ENCODE assay signal across 29 cellular contexts in the genomic region with DNA sequence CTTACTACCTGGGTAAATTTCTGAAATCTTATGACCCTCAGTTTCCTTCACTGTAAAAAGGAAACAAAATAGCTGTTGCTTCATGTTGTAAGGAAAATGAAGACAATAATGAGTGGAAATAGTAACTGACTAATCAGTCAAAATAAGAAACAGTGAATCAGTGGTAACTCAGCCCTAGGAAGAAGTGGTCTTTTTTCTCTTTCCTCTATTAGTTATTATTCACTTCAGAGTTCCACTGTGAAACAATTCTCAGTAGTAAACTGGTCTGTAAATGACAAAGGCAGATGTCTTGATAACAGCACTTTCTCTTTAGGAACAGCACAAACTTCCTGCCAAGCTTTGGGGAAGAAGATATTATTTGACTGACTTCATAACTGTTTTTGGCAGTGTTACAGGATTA.
"Had no signal": no experiment of that assay in that cellular context is flagged by ENCODE, and none has a peak within 500 bp of the region (broad histone marks: within the 10 kb centered on the region; RNA-seq: fewer than 3 reads in every experiment).

No MANE protein-coding gene starts in this region.

- H3K4me1 ChIP-seq: ascending aorta, foreskin keratinocyte, left lung, lower lobe of right lung, right atrium auricular region, thyroid gland, upper lobe of right lung had no signal

- DNase-seq: activated CD4-positive, alpha-beta T cell treated with anti-CD3 and anti-CD28 coated beads for 48 hours; activated CD4-positive, alpha-beta T cell treated with anti-CD3 and anti-CD28 coated beads, Interleukin-2, amount 50 U/mL, for 48 hours; activated CD8-positive, alpha-beta memory T cell treated with anti-CD3 and anti-CD28 coated beads for 24 hours; activated effector memory CD4-positive, alpha-beta T cell treated with Interleukin-2 at 50 U/mL for 16 hours; activated naive CD4-positive, alpha-beta T cell treated with Interleukin-2 at 50 U/mL for 16 hours; activated naive CD8-positive, alpha-beta T cell treated with anti-CD3 and anti-CD28 coated beads for 36 hours; cerebellar nuclear complex; effector memory CD8-positive, alpha-beta T cell; foreskin keratinocyte; left lung; lower lobe of right lung; mesenchymal stem cell; naive thymus-derived CD8-positive, alpha-beta T cell; stimulated activated CD4-positive, alpha-beta T cell treated with anti-CD3 and anti-CD28 coated beads, Interleukin-1b, Interleukin-23, amount 100 ng/mL, for 48 hours; stimulated activated CD4-positive, alpha-beta T cell treated with anti-CD3 and anti-CD28 coated beads, Interleukin-4, amount 100 ng/mL, for 4 hours; stimulated activated CD8-positive, alpha-beta memory T cell treated with anti-CD3 and anti-CD28 coated beads, Interleukin-4, amount 100 ng/mL, for 48 hours; stimulated activated naive CD8-positive, alpha-beta T cell treated with anti-CD3 and anti-CD28 coated beads, Interleukin-15, amount 100 ng/mL, for 72 hours; T-helper 2 cell; thyroid gland; upper lobe of right lung had no signal

- H3K27ac Mint-ChIP-seq: activated naive CD8-positive, alpha-beta T cell treated with anti-CD3 and anti-CD28 coated beads for 36 hours; brain; effector memory CD8-positive, alpha-beta T cell; naive thymus-derived CD8-positive, alpha-beta T cell; stimulated activated memory B cell treated with anti-CD40 and anti-IgM and Interleukin-4, amounts not matched to agents 10 μg/mL and 1 μg/mL and 100 μg/mL, for 72 hours had no signal

- H3K27ac ChIP-seq: ascending aorta, cardiac muscle cell, coronary artery, foreskin keratinocyte, left lung, lower lobe of right lung, right atrium auricular region, thyroid gland, upper lobe of right lung, VCaP had no signal

- H3K36me3 Mint-ChIP-seq: activated naive CD8-positive, alpha-beta T cell treated with anti-CD3 and anti-CD28 coated beads for 36 hours; brain; stimulated activated memory B cell treated with anti-CD40 and anti-IgM and Interleukin-4, amounts not matched to agents 10 μg/mL and 1 μg/mL and 100 μg/mL, for 72 hours had no signal

- H3K27me3 ChIP-seq: ascending aorta, cardiac muscle cell, foreskin keratinocyte, left lung, right atrium auricular region, thyroid gland, upper lobe of right lung had no signal

- ATAC-seq: activated CD4-positive, CD25-positive, alpha-beta regulatory T cell treated with anti-CD3 and anti-CD28 coated beads, Interleukin-2, amount 50 U/mL, for 24 hours; effector memory CD8-positive, alpha-beta T cell; foreskin keratinocyte; left lung; lower lobe of right lung; naive thymus-derived CD8-positive, alpha-beta T cell; stimulated activated memory B cell treated with anti-CD40 and anti-IgM and Interleukin-4, amounts not matched to agents 10 μg/mL and 1 μg/mL and 100 μg/mL, for 72 hours; stimulated activated naive CD8-positive, alpha-beta T cell treated with anti-CD3 and anti-CD28 coated beads, Interleukin-15, amount 100 ng/mL, for 72 hours; upper lobe of right lung had no signal

- H3K36me3 ChIP-seq: ascending aorta, cardiac muscle cell, left lung, lower lobe of right lung, right atrium auricular region, thyroid gland, upper lobe of right lung had no signal

- H3K9me3 ChIP-seq: ascending aorta, left lung, lower lobe of right lung, right atrium auricular region, thyroid gland, upper lobe of right lung had no signal

- H3K4me3 ChIP-seq: ascending aorta, cardiac muscle cell, coronary artery, left lung, lower lobe of right lung, right atrium auricular region, smooth muscle cell, thyroid gland, upper lobe of right lung had no signal
